ENCODE assay signal across 17 cellular contexts in the genomic region with DNA sequence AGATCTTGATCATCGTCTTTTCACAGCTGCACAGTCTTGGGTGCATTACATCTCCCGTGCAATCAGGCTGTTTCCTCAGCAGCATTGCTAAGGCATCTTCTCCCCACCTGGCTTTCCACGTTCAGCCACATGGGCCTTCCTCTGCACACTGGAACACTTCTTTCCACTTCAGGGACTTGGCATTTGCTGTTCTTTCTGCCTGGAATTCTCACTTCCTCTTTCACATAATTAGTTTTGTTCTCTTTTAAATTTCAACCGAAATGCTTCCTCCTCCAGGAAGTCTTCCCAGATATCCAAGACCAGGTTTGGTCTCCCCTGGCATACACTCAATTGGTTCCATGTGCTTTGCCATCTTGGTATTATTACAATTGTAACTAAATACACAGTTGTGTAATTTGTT.
"Had no signal": no experiment of that assay in that cellular context is flagged by ENCODE, and none has a peak within 500 bp of the region (broad histone marks: within the 10 kb centered on the region; RNA-seq: fewer than 3 reads in every experiment).

No MANE protein-coding gene starts in this region.

- ATAC-seq: activated CD4-positive, CD25-positive, alpha-beta regulatory T cell treated with anti-CD3 and anti-CD28 coated beads, Interleukin-2, amount 50 U/mL, for 24 hours; foreskin keratinocyte; heart left ventricle; left lobe of liver; natural killer cell treated with Interleukin-12 subunit alpha and Interleukin-12 subunit beta and Interleukin-15 and Interleukin-18, amount 100 ng/mL, for 72 hours; right cardiac atrium; upper lobe of right lung had no signal

- H3K27me3 ChIP-seq: breast epithelium, esophagus muscularis mucosa, foreskin keratinocyte, upper lobe of right lung had no signal

- DNase-seq: activated effector memory CD4-positive, alpha-beta T cell treated with anti-CD3 and anti-CD28 coated beads, Interleukin-2, amount 50 U/mL, for 16 hours; activated naive CD8-positive, alpha-beta T cell treated with anti-CD3 and anti-CD28 coated beads for 36 hours; foreskin keratinocyte; heart left ventricle; mammary epithelial cell; occipital lobe; right cardiac atrium; stimulated activated naive CD4-positive, alpha-beta T cell; substantia nigra; upper lobe of right lung had no signal

- H3K4me3 Mint-ChIP-seq: activated naive CD8-positive, alpha-beta T cell treated with anti-CD3 and anti-CD28 coated beads for 36 hours; natural killer cell treated with Interleukin-12 subunit alpha and Interleukin-12 subunit beta and Interleukin-15 and Interleukin-18, amount 100 ng/mL, for 72 hours had no signal

- H3K36me3 ChIP-seq: breast epithelium, heart left ventricle, upper lobe of right lung had no signal

- H3K4me3 ChIP-seq: breast epithelium, esophagus muscularis mucosa, heart left ventricle, smooth muscle cell, upper lobe of right lung had no signal

- H3K4me1 ChIP-seq: breast epithelium, esophagus muscularis mucosa, foreskin keratinocyte, heart left ventricle, upper lobe of right lung had no signal

- H3K27ac ChIP-seq: breast epithelium, esophagus muscularis mucosa, foreskin keratinocyte, heart left ventricle, upper lobe of right lung had no signal

- H3K9me3 Mint-ChIP-seq: activated naive CD8-positive, alpha-beta T cell treated with anti-CD3 and anti-CD28 coated beads for 36 hours; natural killer cell treated with Interleukin-12 subunit alpha and Interleukin-12 subunit beta and Interleukin-15 and Interleukin-18, amount 100 ng/mL, for 72 hours had no signal

- H3K36me3 Mint-ChIP-seq: activated naive CD8-positive, alpha-beta T cell treated with anti-CD3 and anti-CD28 coated beads for 36 hours; natural killer cell treated with Interleukin-12 subunit alpha and Interleukin-12 subunit beta and Interleukin-15 and Interleukin-18, amount 100 ng/mL, for 72 hours had no signal

- H3K4me2 ChIP-seq: smooth muscle cell had no signal

- H3K9me3 ChIP-seq: breast epithelium, esophagus muscularis mucosa, upper lobe of right lung had no signal

- H3K27ac Mint-ChIP-seq: activated naive CD8-positive, alpha-beta T cell treated with anti-CD3 and anti-CD28 coated beads for 36 hours; natural killer cell treated with Interleukin-12 subunit alpha and Interleukin-12 subunit beta and Interleukin-15 and Interleukin-18, amount 100 ng/mL, for 72 hours had no signal

- H3K27me3 Mint-ChIP-seq: activated naive CD8-positive, alpha-beta T cell treated with anti-CD3 and anti-CD28 coated beads for 36 hours; natural killer cell treated with Interleukin-12 subunit alpha and Interleukin-12 subunit beta and Interleukin-15 and Interleukin-18, amount 100 ng/mL, for 72 hours; progenitor cell of endocrine pancreas had no signal
